1 cellular context compared by ENCODE assay signal in genomic region chr6:149563928-149564325, GRCh38.
TF ChIP-seq lines count a peak whose summit lies in the region.

No MANE protein-coding gene starts in this region.

TF ChIP-seq in HEK293, 187 proteins besides CTCF, POLR2A, EP300 and RAD21 (continued from another document):
- TF ChIP-seq ZBTB10 (tag by site-specific recombination; IDR thresholded peaks at IDR 0.05) (no peak), ZNF558 (tag by site-specific recombination; IDR thresholded peaks at IDR 0.05) (no peak), BCL11A (tag by site-specific recombination; IDR thresholded peaks at IDR 0.05; ENCODE audit: low read depth) (peak; percentile 79; the same call in 1 of the 2 replicates), PBX3 (CRISPR knock-in tag; IDR thresholded peaks at IDR 0.05) (no peak), ZNF202 (tag by site-specific recombination; IDR thresholded peaks at IDR 0.05; ENCODE audit: borderline replicate concordance) (no peak), ZNF777 (tag by site-specific recombination; IDR thresholded peaks at IDR 0.05; ENCODE audit: borderline replicate concordance) (no peak), TSHZ1 (tag by site-specific recombination; IDR thresholded peaks at IDR 0.05; ENCODE audit: borderline replicate concordance) (peak; percentile 63; the same call in 1 of the 2 replicates), ZNF837 (tag by site-specific recombination; IDR thresholded peaks at IDR 0.05) (no peak), KLF10 (tag by site-specific recombination; IDR thresholded peaks at IDR 0.05) (peak; percentile 22; the same call in 1 of the 2 replicates), ZNF112 (tag by site-specific recombination; IDR thresholded peaks at IDR 0.05) (no peak), ZNF416 (tag by site-specific recombination; IDR thresholded peaks at IDR 0.05) (no peak), ZNF600 (tag by site-specific recombination; IDR thresholded peaks at IDR 0.05) (no peak), SP3 (tag by site-specific recombination; IDR thresholded peaks at IDR 0.05) (peak; percentile 3; the same call in 1 of the 2 replicates), ZNF629 (tag by site-specific recombination; IDR thresholded peaks at IDR 0.05) (peak; percentile 68), TCF7L2 (IDR thresholded peaks at IDR 0.05; ENCODE audit: borderline replicate concordance, low read depth, low read length) (peak; percentile 78), ZNF473 (tag by site-specific recombination; IDR thresholded peaks at IDR 0.05) (no peak), ZEB2 (tag by site-specific recombination; IDR thresholded peaks at IDR 0.05) (peak; percentile 76), ZNF747 (tag by site-specific recombination; IDR thresholded peaks at IDR 0.05) (no peak), HOXA7 (CRISPR knock-in tag; IDR thresholded peaks at IDR 0.05; ENCODE audit: borderline replicate concordance) (no peak), ZNF610 (tag by site-specific recombination; IDR thresholded peaks at IDR 0.05; ENCODE audit: borderline replicate concordance) (no peak), REPIN1 (tag by site-specific recombination; IDR thresholded peaks at IDR 0.05; ENCODE audit: low read depth) (no peak), ZNF664 (tag by site-specific recombination; IDR thresholded peaks at IDR 0.05) (no peak), ZNF549 (tag by site-specific recombination; IDR thresholded peaks at IDR 0.05) (no peak), RBAK (tag by site-specific recombination; IDR thresholded peaks at IDR 0.05) (no peak)
TF ChIP-seq in HEK293: peak in this region for 22.
